Comparison of ENCODE assay signal across 14 cellular contexts in genomic region chr10:4267084-4267774, GRCh38.
DNase-seq lines count a peak whose midpoint lies in the region; ATAC-seq and TF ChIP-seq lines count a peak whose summit lies in the region.
"Had no signal": no experiment of that assay in that cellular context is flagged by ENCODE, and none has a peak within 500 bp of the region (broad histone marks: within the 10 kb centered on the region; RNA-seq: fewer than 3 reads in every experiment).

No MANE protein-coding gene starts in this region.

- H3K27me3 Mint-ChIP-seq in activated CD4-positive, alpha-beta T cell treated with anti-CD3 and anti-CD28 coated beads, Interleukin-2, amount 10 ng/mL, durations not matched to agents 24 days and 14 days: peaks cover 23% of the 10 kb centered on the region
- H3K27me3 Mint-ChIP-seq in type B pancreatic cell: no peaks in the 10 kb centered on the region

- no peak for ATAC-seq in foreskin keratinocyte
- ATAC-seq in HG02938 (IDR thresholded peaks at IDR 0.05; ENCODE audit: unreplicated experiment): no peak
- ATAC-seq: activated CD8-positive, alpha-beta T cell treated with anti-CD3 and anti-CD28 coated beads for 36 hours had no signal

- H3K27me3 ChIP-seq in foreskin keratinocyte: no peaks in the 10 kb centered on the region
- H3K27me3 ChIP-seq: left lung, spleen had no signal

- no peaks in the 10 kb centered on the region for H3K36me3 Mint-ChIP-seq in activated CD4-positive, alpha-beta T cell treated with anti-CD3 and anti-CD28 coated beads, Interleukin-2, amount 10 ng/mL, durations not matched to agents 24 days and 14 days (ENCODE audit: low read depth)
- H3K36me3 Mint-ChIP-seq in type B pancreatic cell: no peaks in the 10 kb centered on the region

- H3K9me3 Mint-ChIP-seq in activated CD4-positive, alpha-beta T cell treated with anti-CD3 and anti-CD28 coated beads, Interleukin-2, amount 10 ng/mL, durations not matched to agents 24 days and 14 days: no peaks in the 10 kb centered on the region
- H3K9me3 Mint-ChIP-seq in type B pancreatic cell: no peaks in the 10 kb centered on the region
- H3K9me3 Mint-ChIP-seq: activated CD8-positive, alpha-beta T cell treated with anti-CD3 and anti-CD28 coated beads for 36 hours had no signal

- peaks cover 11% of the 10 kb centered on the region for H3K4me1 ChIP-seq in foreskin keratinocyte

- intact Hi-C loops in activated CD4-positive, alpha-beta T cell treated with anti-CD3 and anti-CD28 coated beads, Interleukin-2, amount 10 ng/mL, durations not matched to agents 24 days and 14 days (cut with micrococcal nuclease): no loop called here

- H3K4me1 Mint-ChIP-seq in activated CD4-positive, alpha-beta T cell treated with anti-CD3 and anti-CD28 coated beads, Interleukin-2, amount 10 ng/mL, durations not matched to agents 24 days and 14 days: peaks cover 9% of the 10 kb centered on the region
- peaks cover 11% of the 10 kb centered on the region for H3K4me1 Mint-ChIP-seq in type B pancreatic cell (ENCODE audit: unreplicated experiment)

- H3K4me3 Mint-ChIP-seq in activated CD4-positive, alpha-beta T cell treated with anti-CD3 and anti-CD28 coated beads, Interleukin-2, amount 10 ng/mL, durations not matched to agents 24 days and 14 days: no peak overlapping the region
- no peak overlapping the region for H3K4me3 Mint-ChIP-seq in type B pancreatic cell
- H3K4me3 Mint-ChIP-seq: activated CD8-positive, alpha-beta T cell treated with anti-CD3 and anti-CD28 coated beads for 36 hours had no signal

- DNase-seq in activated CD4-positive, alpha-beta T cell treated with anti-CD3 and anti-CD28 coated beads, Interleukin-2, amount 10 ng/mL, durations not matched to agents 24 days and 14 days: peak; percentile 26
- DNase-seq in activated CD4-positive, alpha-beta T cell treated with anti-CD3 and anti-CD28 coated beads for 48 hours: no peak
- peak; percentile 13 for DNase-seq in SW480 (ENCODE audit: low spot score)
- DNase-seq in foreskin keratinocyte: no peak
- no peak for DNase-seq in type B pancreatic cell (ENCODE audit: extremely low spot score, unreplicated experiment)
- no peak for DNase-seq in SK-N-DZ (ENCODE audit: low spot score)
- DNase-seq in NCI-H526 treated with DMSO at 0.1 percent for 48 hours (lab: John Stamatoyannopoulos, UW): no peak
- DNase-seq: activated CD8-positive, alpha-beta T cell treated with anti-CD3 and anti-CD28 coated beads for 36 hours; activated gamma-delta T cell treated with Interleukin-2 at 50 U/mL for 16 hours; DMS79; left lung; NCI-H774; spleen had no signal

- no peak overlapping the region for H3K27ac Mint-ChIP-seq in activated CD4-positive, alpha-beta T cell treated with anti-CD3 and anti-CD28 coated beads, Interleukin-2, amount 10 ng/mL, durations not matched to agents 24 days and 14 days
- no peak overlapping the region for H3K27ac Mint-ChIP-seq in type B pancreatic cell
- H3K27ac Mint-ChIP-seq: activated CD8-positive, alpha-beta T cell treated with anti-CD3 and anti-CD28 coated beads for 36 hours had no signal

- TF ChIP-seq CTCF in foreskin keratinocyte (conservative IDR thresholded peaks at IDR 0.05) (peak; percentile 65), type B pancreatic cell (conservative IDR thresholded peaks at IDR 0.05) (peak; percentile 28)

- H3K27ac ChIP-seq in foreskin keratinocyte: peak overlapping the region; percentile 19
- H3K27ac ChIP-seq: left lung had no signal

Comparison
In these comparisons a context has a peak if more than half of its experiments do, and no peak if none do; other contexts are left out.
1. DNase-seq: peak in activated CD4-positive, alpha-beta T cell treated with anti-CD3 and anti-CD28 coated beads, Interleukin-2, amount 10 ng/mL, durations not matched to agents 24 days and 14 days (single experiment) and SW480 (single experiment); none in activated CD4-positive, alpha-beta T cell treated with anti-CD3 and anti-CD28 coated beads for 48 hours (single experiment), foreskin keratinocyte (0 of 2), type B pancreatic cell (single experiment), SK-N-DZ (single experiment) and NCI-H526 treated with DMSO at 0.1 percent for 48 hours (single experiment).